ENCODE assay signal across 15 cellular contexts in the genomic region with DNA sequence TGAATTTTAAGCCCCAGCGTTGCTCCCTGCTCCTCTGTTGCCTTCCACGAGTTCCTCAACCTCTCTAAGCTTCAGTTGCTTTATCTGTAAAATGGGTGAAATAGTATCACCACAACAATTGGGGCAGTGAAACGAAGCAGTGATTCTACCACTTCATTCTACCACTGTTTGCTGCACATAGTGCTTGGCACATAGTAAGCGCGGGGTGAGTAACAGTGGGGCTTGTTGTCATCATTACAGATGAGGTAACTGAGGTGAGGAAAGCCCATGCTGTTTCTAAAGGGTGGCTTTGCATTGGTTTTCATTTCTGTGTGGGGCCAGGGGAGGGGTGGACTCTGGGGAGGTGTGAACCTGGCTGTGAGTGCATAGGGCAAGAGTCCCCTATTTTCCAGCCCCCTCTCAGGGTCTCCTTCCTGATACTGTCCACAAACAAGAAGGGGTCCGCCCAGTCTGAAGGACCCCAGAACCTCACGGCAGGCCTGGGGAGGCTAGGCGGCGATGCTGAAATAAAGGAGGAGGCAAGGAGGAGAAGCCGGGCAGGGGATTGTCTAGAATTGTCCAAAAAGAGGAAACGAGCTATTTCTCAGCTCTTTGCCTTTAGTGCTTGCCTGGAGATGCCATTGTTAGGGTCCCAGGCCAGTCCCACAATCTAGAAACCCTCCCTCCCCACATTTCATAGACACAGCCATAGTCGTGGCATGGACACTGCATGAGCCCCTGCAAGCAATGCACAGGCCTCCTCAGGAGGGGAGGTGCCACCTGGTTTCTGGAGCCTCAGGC.
"Had no signal": no experiment of that assay in that cellular context is flagged by ENCODE, and none has a peak within 500 bp of the region (broad histone marks: within the 10 kb centered on the region; RNA-seq: fewer than 3 reads in every experiment).

No MANE protein-coding gene starts in this region.

- H3K27ac Mint-ChIP-seq: activated CD4-positive, alpha-beta memory T cell treated with anti-CD3 and anti-CD28 coated beads for 36 hours; activated naive CD8-positive, alpha-beta T cell treated with anti-CD3 and anti-CD28 coated beads for 36 hours; activated T-helper 17 cell treated with anti-CD3 and anti-CD28 coated beads, Interleukin-2, amount 50 U/mL, for 72 hours; effector memory CD8-positive, alpha-beta T cell; immature natural killer cell; stimulated activated naive B cell treated with anti-CD40 and anti-IgM and Interleukin-4, amounts not matched to agents 10 μg/mL and 1 μg/mL and 100 μg/mL, for 72 hours had no signal

- H3K27ac ChIP-seq: cardiac muscle cell, sigmoid colon, thyroid gland had no signal

- H3K27me3 Mint-ChIP-seq: activated CD4-positive, alpha-beta memory T cell treated with anti-CD3 and anti-CD28 coated beads for 36 hours; activated naive CD8-positive, alpha-beta T cell treated with anti-CD3 and anti-CD28 coated beads for 36 hours; activated T-helper 17 cell treated with anti-CD3 and anti-CD28 coated beads, Interleukin-2, amount 50 U/mL, for 72 hours; naive thymus-derived CD8-positive, alpha-beta T cell had no signal

- H3K4me3 ChIP-seq: cardiac muscle cell, sigmoid colon, thyroid gland had no signal

- DNase-seq: activated CD4-positive, alpha-beta memory T cell treated with anti-CD3 and anti-CD28 coated beads for 36 hours; activated naive CD4-positive, alpha-beta T cell; activated naive CD8-positive, alpha-beta T cell treated with anti-CD3 and anti-CD28 coated beads for 36 hours; amygdala; effector memory CD8-positive, alpha-beta T cell; immature natural killer cell; naive thymus-derived CD8-positive, alpha-beta T cell; nucleus accumbens; sigmoid colon; stimulated activated CD4-positive, alpha-beta T cell treated with anti-CD3 and anti-CD28 coated beads, Interleukin-4, amount 100 ng/mL, for 24 hours; stimulated activated naive B cell treated with anti-CD40 and anti-IgM and Interleukin-4, amounts not matched to agents 10 μg/mL and 1 μg/mL and 100 μg/mL, for 72 hours; thyroid gland had no signal

- FAIRE-seq: TTC549 had no signal

- H3K4me1 ChIP-seq: sigmoid colon, thyroid gland had no signal

- H3K36me3 Mint-ChIP-seq: activated CD4-positive, alpha-beta memory T cell treated with anti-CD3 and anti-CD28 coated beads for 36 hours; activated naive CD8-positive, alpha-beta T cell treated with anti-CD3 and anti-CD28 coated beads for 36 hours; immature natural killer cell; naive thymus-derived CD8-positive, alpha-beta T cell; stimulated activated naive B cell treated with anti-CD40 and anti-IgM and Interleukin-4, amounts not matched to agents 10 μg/mL and 1 μg/mL and 100 μg/mL, for 72 hours had no signal

- H3K9me3 ChIP-seq: sigmoid colon, thyroid gland had no signal

- H3K4me3 Mint-ChIP-seq: activated CD4-positive, alpha-beta memory T cell treated with anti-CD3 and anti-CD28 coated beads for 36 hours; activated naive CD8-positive, alpha-beta T cell treated with anti-CD3 and anti-CD28 coated beads for 36 hours; activated T-helper 17 cell treated with anti-CD3 and anti-CD28 coated beads, Interleukin-2, amount 50 U/mL, for 72 hours; effector memory CD8-positive, alpha-beta T cell; immature natural killer cell; naive thymus-derived CD8-positive, alpha-beta T cell; stimulated activated naive B cell treated with anti-CD40 and anti-IgM and Interleukin-4, amounts not matched to agents 10 μg/mL and 1 μg/mL and 100 μg/mL, for 72 hours had no signal

- H3K9me3 Mint-ChIP-seq: activated CD4-positive, alpha-beta memory T cell treated with anti-CD3 and anti-CD28 coated beads for 36 hours; activated naive CD8-positive, alpha-beta T cell treated with anti-CD3 and anti-CD28 coated beads for 36 hours; activated T-helper 17 cell treated with anti-CD3 and anti-CD28 coated beads, Interleukin-2, amount 50 U/mL, for 72 hours; effector memory CD8-positive, alpha-beta T cell; immature natural killer cell; naive thymus-derived CD8-positive, alpha-beta T cell; stimulated activated naive B cell treated with anti-CD40 and anti-IgM and Interleukin-4, amounts not matched to agents 10 μg/mL and 1 μg/mL and 100 μg/mL, for 72 hours had no signal

- ATAC-seq: activated T-helper 17 cell treated with anti-CD3 and anti-CD28 coated beads, Interleukin-2, amount 50 U/mL, for 72 hours; effector memory CD8-positive, alpha-beta T cell; naive thymus-derived CD8-positive, alpha-beta T cell; stimulated activated naive B cell treated with anti-CD40 and anti-IgM and Interleukin-4, amounts not matched to agents 10 μg/mL and 1 μg/mL and 100 μg/mL, for 72 hours had no signal

- H3K27me3 ChIP-seq: cardiac muscle cell, sigmoid colon, thyroid gland had no signal

- H3K36me3 ChIP-seq: cardiac muscle cell, sigmoid colon, thyroid gland had no signal

- H3K4me1 Mint-ChIP-seq: activated naive CD8-positive, alpha-beta T cell treated with anti-CD3 and anti-CD28 coated beads for 36 hours; activated T-helper 17 cell treated with anti-CD3 and anti-CD28 coated beads, Interleukin-2, amount 50 U/mL, for 72 hours; immature natural killer cell; stimulated activated naive B cell treated with anti-CD40 and anti-IgM and Interleukin-4, amounts not matched to agents 10 μg/mL and 1 μg/mL and 100 μg/mL, for 72 hours had no signal
